ENCODE assay signal across 8 cellular contexts in genomic region chr10:43202224-43202656, GRCh38.
DNase-seq lines count a peak whose midpoint lies in the region; ATAC-seq, FAIRE-seq and TF ChIP-seq lines count a peak whose summit lies in the region.

No MANE protein-coding gene starts in this region.

- POLR2A ChIA-PET in OCI-LY7 (lab: Charles Lee), result interaction anchor here (0.6 to 1.6 kb wide), 3 partner anchors 46 to 64 kb away, joined by 4 to 8 read pairs (median 4); partner anchors contain the start of gene CSGALNACT2

- peak overlapping the region; percentile 22 for H3K9ac ChIP-seq in keratinocyte (ENCODE audit: control insufficient read depth, extremely low read depth, insufficient read depth, low read length)

- H3K79me2 ChIP-seq in OCI-LY7 (ENCODE audit: insufficient read depth, low read depth, low read length), result no peaks in the 10 kb centered on the region
- H3K79me2 ChIP-seq in keratinocyte (ENCODE audit: control insufficient read depth, insufficient read depth, low read length), result no peaks in the 10 kb centered on the region

- no peaks in the 10 kb centered on the region for H3K9me1 ChIP-seq in keratinocyte (ENCODE audit: control insufficient read depth, extremely low read depth, insufficient read depth, low read length)

- H3K9me3 ChIP-seq in OCI-LY7 (ENCODE audit: low read length) (no peaks in the 10 kb centered on the region), keratinocyte (ENCODE audit: control insufficient read depth, low read depth, low read length) (no peaks in the 10 kb centered on the region)

- peak; percentile 60 for ATAC-seq in HG02678 (IDR thresholded peaks at IDR 0.05; ENCODE audit: unreplicated experiment)

- no TSS peak for BruUV-seq in OCI-LY7 (replicated peaks; lab: Mats Ljungman, UMichigan)

- in situ Hi-C loops in G401 (cut with HindIII; ENCODE audit: low sequenced_read_pairs), result no loop called here

- H2AFZ ChIP-seq in OCI-LY7 (ENCODE audit: low read length) (no peak overlapping the region; the same call in 1 of the 2 replicates), keratinocyte (ENCODE audit: control insufficient read depth, low read length) (peak overlapping the region; percentile 36)

- H3K4me1 ChIP-seq in OCI-LY7 (ENCODE audit: insufficient read depth, low read length, poor library complexity, severe bottlenecking), result peaks cover 8% of the 10 kb centered on the region
- no peaks in the 10 kb centered on the region for H3K4me1 ChIP-seq in keratinocyte (ENCODE audit: control insufficient read depth, extremely low read depth, insufficient read depth, low read length)

- dilution Hi-C loops in keratinocyte (cut with MboI; ENCODE audit: extremely low pct_ligation_motif_present, low sequenced_read_pairs), result no loop called here

- H3K9me2 ChIP-seq in OCI-LY7 (ENCODE audit: insufficient read depth, low read length), result no peaks in the 10 kb centered on the region

- no peaks in the 10 kb centered on the region for H4K20me1 ChIP-seq in OCI-LY7 (ENCODE audit: insufficient read depth, low read length)
- H4K20me1 ChIP-seq in keratinocyte (ENCODE audit: control insufficient read depth, extremely low read depth, insufficient read depth, low read length), result no peaks in the 10 kb centered on the region

- H3K4me2 ChIP-seq in OCI-LY7 (ENCODE audit: low read length) (peak overlapping the region; percentile 80), keratinocyte (ENCODE audit: control insufficient read depth, extremely low read depth, insufficient read depth, low read depth, low read length) (peak overlapping the region; percentile 74)

- peak; percentile 82 for FAIRE-seq in GM12891 (lab: Jason Lieb, UNC)
- FAIRE-seq in keratinocyte (lab: Jason Lieb, UNC), result no peak

- peak overlapping the region; percentile 65 for H3K4me3 ChIP-seq in OCI-LY7 (ENCODE audit: low read depth, low read length, poor library complexity, severe bottlenecking)
- H3K4me3 ChIP-seq in keratinocyte (ENCODE audit: control insufficient read depth in 2 of 3, extremely low read depth in 1 of 3, insufficient read depth in 2 of 3, low read depth in 1 of 3, low read length in 3 of 3), result peak overlapping the region; percentile 38 to 53 (median 45)

- CTCF ChIA-PET in OCI-LY7 (lab: Charles Lee; ENCODE audit: unreplicated experiment), result interaction anchor here (0.7 kb wide), 1 partner anchor 11 kb away, joined by 4 read pairs; no protein-coding TSS in a partner anchor

- DNase-seq in GM12891 (ENCODE audit: insufficient read length, low spot score) (peak; percentile 77), OCI-LY7 (ENCODE audit: low spot score) (peak; percentile 69), astrocyte of the hippocampus (ENCODE audit: low read depth, low spot score) (peak; percentile 44), keratinocyte (ENCODE audit: low read depth, low spot score) (no peak), SHP77 (lab: John Stamatoyannopoulos, UW) (no peak), G401 (ENCODE audit: low spot score) (no peak)
- DNase-seq in stimulated activated CD4-positive, alpha-beta T cell treated with anti-CD3 and anti-CD28 coated beads, Interleukin-2, amount 100 ng/mL, for 24 hours, result peak; percentile 63 to 71

- no peak for TF ChIP-seq POLR2A in GM12891 (IDR thresholded peaks at IDR 0.05; ENCODE audit: low read depth, low read length)

- no peaks in the 10 kb centered on the region for H3K36me3 ChIP-seq in OCI-LY7 (ENCODE audit: insufficient read depth, low read length)
- H3K36me3 ChIP-seq in keratinocyte (ENCODE audit: control insufficient read depth in 2 of 2, extremely low read depth in 1 of 2, insufficient read depth in 2 of 2, low read length in 2 of 2), result peaks cover 0 to 1% of the 10 kb centered on the region in 2 experiments

- TF ChIP-seq CTCF in OCI-LY7 (conservative IDR thresholded peaks at IDR 0.05; ENCODE audit: low read length) (peak; percentile 85), keratinocyte (optimal IDR thresholded peaks at IDR 0.05 in 1 of 3, IDR thresholded peaks at IDR 0.05 in 1 of 3, conservative IDR thresholded peaks at IDR 0.05 in 1 of 3; ENCODE audit: extremely low read depth in 1 of 3, insufficient read depth in 2 of 3, low read length in 3 of 3) (peak; percentile 56 to 77 (median 60))

- intact Hi-C loops in OCI-LY7 (cut with micrococcal nuclease; ENCODE audit: unreplicated experiment), result loop anchor here (2.0 kb wide), 1 partner anchor 61 kb away; no protein-coding TSS in a partner anchor

- no peaks in the 10 kb centered on the region for H3K27me3 ChIP-seq in keratinocyte (ENCODE audit: control insufficient read depth, extremely low read depth, insufficient read depth, low read length)

- H3K27ac ChIP-seq in OCI-LY7 (ENCODE audit: low read depth, low read length, poor library complexity, severe bottlenecking), result no peak overlapping the region
- no peak overlapping the region for H3K27ac ChIP-seq in keratinocyte (ENCODE audit: control insufficient read depth, insufficient read depth, low read length)

TF ChIP-seq in GM12891, 5 proteins besides CTCF, POLR2A, EP300 and RAD21:
- no peak for TF ChIP-seq TAF1 (IDR thresholded peaks at IDR 0.05; ENCODE audit: low read depth, low read length)
- no peak for TF ChIP-seq POU2F2 (IDR thresholded peaks at IDR 0.05; ENCODE audit: low read depth, low read length)
- no peak for TF ChIP-seq PAX5 (IDR thresholded peaks at IDR 0.05; ENCODE audit: insufficient read depth, low read length, severe bottlenecking)
- no peak for TF ChIP-seq SPI1 (IDR thresholded peaks at IDR 0.05; ENCODE audit: low read depth, low read length)
- no peak for TF ChIP-seq POLR2AphosphoS5 (IDR thresholded peaks at IDR 0.05; ENCODE audit: low read depth, low read length)

Comparison
In these comparisons a context has a peak if more than half of its experiments do, and no peak if none do; other contexts are left out.
1. DNase-seq: peak in GM12891 (single experiment), OCI-LY7 (single experiment), astrocyte of the hippocampus (single experiment) and stimulated activated CD4-positive, alpha-beta T cell treated with anti-CD3 and anti-CD28 coated beads, Interleukin-2, amount 100 ng/mL, for 24 hours (2 of 2); none in keratinocyte (single experiment), SHP77 (0 of 2) and G401 (single experiment).